1 cellular context compared by ENCODE assay signal in the genomic region with DNA sequence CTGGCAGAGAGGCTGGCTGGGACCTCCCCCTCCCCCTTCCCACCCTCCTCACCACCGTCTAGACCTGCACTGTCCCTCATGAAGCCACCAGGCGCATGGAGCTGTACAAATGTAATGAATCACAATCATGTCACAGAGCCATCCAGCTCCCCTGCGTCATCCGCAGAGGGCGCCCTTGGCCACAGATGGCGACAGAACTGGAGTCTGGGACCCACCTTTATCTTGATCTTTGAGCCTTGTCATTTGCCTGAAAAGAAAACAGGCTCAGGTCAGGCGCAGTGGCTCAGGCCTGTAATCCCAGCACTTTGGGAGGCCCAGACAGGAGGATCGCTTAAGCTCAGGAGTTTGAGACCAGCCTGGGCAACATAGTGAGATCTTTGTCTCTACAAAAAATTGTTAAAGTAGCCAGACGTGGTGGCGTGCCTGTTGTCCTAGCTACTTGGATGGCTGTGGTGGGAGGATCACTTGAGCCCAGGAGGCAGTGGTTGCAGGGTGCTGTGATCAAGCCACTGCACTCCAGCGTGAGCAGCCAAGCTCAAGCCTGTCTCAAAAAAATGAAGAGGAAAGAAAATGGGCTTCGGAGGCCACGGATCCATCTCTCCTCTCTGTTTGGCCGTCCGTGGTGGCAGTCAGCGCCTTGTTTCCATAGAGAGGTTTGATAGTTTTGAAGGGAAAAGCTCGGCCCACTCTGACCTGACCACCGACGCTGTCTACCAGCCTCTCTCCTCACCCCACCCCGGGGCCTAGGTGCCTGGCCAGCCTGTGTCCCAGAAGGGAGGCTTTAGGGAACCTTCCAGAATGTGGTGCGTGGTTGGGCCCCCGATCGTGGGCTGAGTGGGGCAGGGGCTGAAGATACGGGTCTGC.
TF ChIP-seq lines count a peak whose summit lies in the region.

No MANE protein-coding gene starts in this region.

TF ChIP-seq in K562, 482 proteins besides CTCF, POLR2A, EP300 and RAD21 (continued from another document and continues in another):
- TF ChIP-seq, protein P1, sequence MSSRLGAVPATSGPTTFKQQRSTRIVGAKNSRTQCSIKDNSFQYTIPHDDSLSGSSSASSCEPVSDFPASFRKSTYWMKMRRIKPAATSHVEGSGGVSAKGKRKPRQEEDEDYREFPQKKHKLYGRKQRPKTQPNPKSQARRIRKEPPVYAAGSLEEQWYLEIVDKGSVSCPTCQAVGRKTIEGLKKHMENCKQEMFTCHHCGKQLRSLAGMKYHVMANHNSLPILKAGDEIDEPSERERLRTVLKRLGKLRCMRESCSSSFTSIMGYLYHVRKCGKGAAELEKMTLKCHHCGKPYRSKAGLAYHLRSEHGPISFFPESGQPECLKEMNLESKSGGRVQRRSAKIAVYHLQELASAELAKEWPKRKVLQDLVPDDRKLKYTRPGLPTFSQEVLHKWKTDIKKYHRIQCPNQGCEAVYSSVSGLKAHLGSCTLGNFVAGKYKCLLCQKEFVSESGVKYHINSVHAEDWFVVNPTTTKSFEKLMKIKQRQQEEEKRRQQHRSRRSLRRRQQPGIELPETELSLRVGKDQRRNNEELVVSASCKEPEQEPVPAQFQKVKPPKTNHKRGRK (tag; IDR thresholded peaks at IDR 0.05), result no peak
- TF ChIP-seq ZBTB8A (IDR thresholded peaks at IDR 0.05; ENCODE audit: partially characterized antibody) (no peak), HNRNPH1 (optimal IDR thresholded peaks at IDR 0.05; ENCODE audit: low read depth, low read length) (no peak), ZNF584 (CRISPR knock-in tag; IDR thresholded peaks at IDR 0.05; ENCODE audit: low read depth) (no peak), TAF15 (IDR thresholded peaks at IDR 0.05; ENCODE audit: low read depth, low read length) (no peak), POLR2AphosphoS5 (IDR thresholded peaks at IDR 0.05; ENCODE audit: control insufficient read depth, insufficient read depth, low read depth, low read length) (no peak), MTA2 (IDR thresholded peaks at IDR 0.05; ENCODE audit: low read depth) (no peak), GATAD2A (IDR thresholded peaks at IDR 0.05) (no peak), RFX7 (CRISPR knock-in tag; IDR thresholded peaks at IDR 0.05) (no peak), ZNF12 (CRISPR knock-in tag; IDR thresholded peaks at IDR 0.05) (no peak), KLF13 (tag; IDR thresholded peaks at IDR 0.05; ENCODE audit: borderline replicate concordance, low read depth) (no peak), ZNF551 (CRISPR knock-in tag; IDR thresholded peaks at IDR 0.05) (no peak), ESRRB (CRISPR knock-in tag; IDR thresholded peaks at IDR 0.05; ENCODE audit: borderline replicate concordance) (no peak), ELF4 (CRISPR knock-in tag; IDR thresholded peaks at IDR 0.05) (no peak), ZNF217 (CRISPR knock-in tag; IDR thresholded peaks at IDR 0.05) (no peak), ZNF707 (CRISPR knock-in tag; conservative IDR thresholded peaks at IDR 0.05) (no peak), SOX6 (IDR thresholded peaks at IDR 0.05) (peak; percentile 43; the same call in 1 of the 2 replicates), RBM17 (IDR thresholded peaks at IDR 0.05; ENCODE audit: borderline replicate concordance, low read depth, low read length) (no peak), ETV6 (IDR thresholded peaks at IDR 0.05; ENCODE audit: borderline replicate concordance in 1 of 2, low read depth in 2 of 2, low read length in 1 of 2) (no peak), ETV6 (CRISPR knock-in tag; IDR thresholded peaks at IDR 0.05; ENCODE audit: borderline replicate concordance) (no peak), ZNF696 (CRISPR knock-in tag; conservative IDR thresholded peaks at IDR 0.05) (no peak), ZNF311 (CRISPR knock-in tag; IDR thresholded peaks at IDR 0.05) (no peak), ZNF766 (CRISPR knock-in tag; conservative IDR thresholded peaks at IDR 0.05) (peak; percentile 63), PHF20 (IDR thresholded peaks at IDR 0.05; ENCODE audit: partially characterized antibody) (no peak), POLR2AphosphoS2 (IDR thresholded peaks at IDR 0.05; ENCODE audit: low read length) (no peak), U2AF1 (optimal IDR thresholded peaks at IDR 0.05; ENCODE audit: low read depth, low read length) (no peak), HOXB6 (CRISPR knock-in tag; IDR thresholded peaks at IDR 0.05; ENCODE audit: borderline replicate concordance) (no peak), THRAP3 (IDR thresholded peaks at IDR 0.05; ENCODE audit: borderline replicate concordance) (no peak), NR1H2 (CRISPR knock-in tag; IDR thresholded peaks at IDR 0.05) (no peak), PYGO2 (tag; IDR thresholded peaks at IDR 0.05) (no peak), ZNF699 (CRISPR knock-in tag; IDR thresholded peaks at IDR 0.05; ENCODE audit: insufficient replicate concordance) (no peak), ZNF76 (CRISPR knock-in tag; IDR thresholded peaks at IDR 0.05; ENCODE audit: borderline replicate concordance) (no peak), OTX1 (CRISPR knock-in tag; IDR thresholded peaks at IDR 0.05) (no peak), GTF2F1 (IDR thresholded peaks at IDR 0.05; ENCODE audit: low read depth, low read length) (0 out of 2 replicates have a peak, but pooled peaks have one; percentile 29), ZNF77 (CRISPR knock-in tag; IDR thresholded peaks at IDR 0.05) (no peak), DDX20 (tag; IDR thresholded peaks at IDR 0.05; ENCODE audit: low read depth) (no peak), MCM3 (IDR thresholded peaks at IDR 0.05) (no peak), CBFB (CRISPR knock-in tag; IDR thresholded peaks at IDR 0.05) (peak; percentile 76; the same call in 1 of the 2 replicates)
- TF ChIP-seq, protein P2, sequence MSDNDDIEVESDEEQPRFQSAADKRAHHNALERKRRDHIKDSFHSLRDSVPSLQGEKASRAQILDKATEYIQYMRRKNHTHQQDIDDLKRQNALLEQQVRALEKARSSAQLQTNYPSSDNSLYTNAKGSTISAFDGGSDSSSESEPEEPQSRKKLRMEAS (CRISPR knock-in tag; IDR thresholded peaks at IDR 0.05), result peak; percentile 57
- TF ChIP-seq, protein P3, sequence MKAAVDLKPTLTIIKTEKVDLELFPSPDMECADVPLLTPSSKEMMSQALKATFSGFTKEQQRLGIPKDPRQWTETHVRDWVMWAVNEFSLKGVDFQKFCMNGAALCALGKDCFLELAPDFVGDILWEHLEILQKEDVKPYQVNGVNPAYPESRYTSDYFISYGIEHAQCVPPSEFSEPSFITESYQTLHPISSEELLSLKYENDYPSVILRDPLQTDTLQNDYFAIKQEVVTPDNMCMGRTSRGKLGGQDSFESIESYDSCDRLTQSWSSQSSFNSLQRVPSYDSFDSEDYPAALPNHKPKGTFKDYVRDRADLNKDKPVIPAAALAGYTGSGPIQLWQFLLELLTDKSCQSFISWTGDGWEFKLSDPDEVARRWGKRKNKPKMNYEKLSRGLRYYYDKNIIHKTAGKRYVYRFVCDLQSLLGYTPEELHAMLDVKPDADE (conservative IDR thresholded peaks at IDR 0.05; ENCODE audit: control insufficient read depth, low read depth, low read length), result no peak
- TF ChIP-seq, protein P4, sequence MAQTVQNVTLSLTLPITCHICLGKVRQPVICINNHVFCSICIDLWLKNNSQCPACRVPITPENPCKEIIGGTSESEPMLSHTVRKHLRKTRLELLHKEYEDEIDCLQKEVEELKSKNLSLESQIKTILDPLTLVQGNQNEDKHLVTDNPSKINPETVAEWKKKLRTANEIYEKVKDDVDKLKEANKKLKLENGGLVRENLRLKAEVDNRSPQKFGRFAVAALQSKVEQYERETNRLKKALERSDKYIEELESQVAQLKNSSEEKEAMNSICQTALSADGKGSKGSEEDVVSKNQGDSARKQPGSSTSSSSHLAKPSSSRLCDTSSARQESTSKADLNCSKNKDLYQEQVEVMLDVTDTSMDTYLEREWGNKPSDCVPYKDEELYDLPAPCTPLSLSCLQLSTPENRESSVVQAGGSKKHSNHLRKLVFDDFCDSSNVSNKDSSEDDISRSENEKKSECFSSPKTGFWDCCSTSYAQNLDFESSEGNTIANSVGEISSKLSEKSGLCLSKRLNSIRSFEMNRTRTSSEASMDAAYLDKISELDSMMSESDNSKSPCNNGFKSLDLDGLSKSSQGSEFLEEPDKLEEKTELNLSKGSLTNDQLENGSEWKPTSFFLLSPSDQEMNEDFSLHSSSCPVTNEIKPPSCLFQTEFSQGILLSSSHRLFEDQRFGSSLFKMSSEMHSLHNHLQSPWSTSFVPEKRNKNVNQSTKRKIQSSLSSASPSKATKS (CRISPR knock-in tag; IDR thresholded peaks at IDR 0.05), result no peak
- TF ChIP-seq, protein P5, sequence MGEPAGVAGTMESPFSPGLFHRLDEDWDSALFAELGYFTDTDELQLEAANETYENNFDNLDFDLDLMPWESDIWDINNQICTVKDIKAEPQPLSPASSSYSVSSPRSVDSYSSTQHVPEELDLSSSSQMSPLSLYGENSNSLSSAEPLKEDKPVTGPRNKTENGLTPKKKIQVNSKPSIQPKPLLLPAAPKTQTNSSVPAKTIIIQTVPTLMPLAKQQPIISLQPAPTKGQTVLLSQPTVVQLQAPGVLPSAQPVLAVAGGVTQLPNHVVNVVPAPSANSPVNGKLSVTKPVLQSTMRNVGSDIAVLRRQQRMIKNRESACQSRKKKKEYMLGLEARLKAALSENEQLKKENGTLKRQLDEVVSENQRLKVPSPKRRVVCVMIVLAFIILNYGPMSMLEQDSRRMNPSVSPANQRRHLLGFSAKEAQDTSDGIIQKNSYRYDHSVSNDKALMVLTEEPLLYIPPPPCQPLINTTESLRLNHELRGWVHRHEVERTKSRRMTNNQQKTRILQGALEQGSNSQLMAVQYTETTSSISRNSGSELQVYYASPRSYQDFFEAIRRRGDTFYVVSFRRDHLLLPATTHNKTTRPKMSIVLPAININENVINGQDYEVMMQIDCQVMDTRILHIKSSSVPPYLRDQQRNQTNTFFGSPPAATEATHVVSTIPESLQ (CRISPR knock-in tag; IDR thresholded peaks at IDR 0.05), result no peak
- TF ChIP-seq, protein P6, sequence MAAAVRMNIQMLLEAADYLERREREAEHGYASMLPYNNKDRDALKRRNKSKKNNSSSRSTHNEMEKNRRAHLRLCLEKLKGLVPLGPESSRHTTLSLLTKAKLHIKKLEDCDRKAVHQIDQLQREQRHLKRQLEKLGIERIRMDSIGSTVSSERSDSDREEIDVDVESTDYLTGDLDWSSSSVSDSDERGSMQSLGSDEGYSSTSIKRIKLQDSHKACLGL (CRISPR knock-in tag; IDR thresholded peaks at IDR 0.05; ENCODE audit: borderline replicate concordance, poor library complexity, severe bottlenecking), result no peak
- TF ChIP-seq, protein P7, sequence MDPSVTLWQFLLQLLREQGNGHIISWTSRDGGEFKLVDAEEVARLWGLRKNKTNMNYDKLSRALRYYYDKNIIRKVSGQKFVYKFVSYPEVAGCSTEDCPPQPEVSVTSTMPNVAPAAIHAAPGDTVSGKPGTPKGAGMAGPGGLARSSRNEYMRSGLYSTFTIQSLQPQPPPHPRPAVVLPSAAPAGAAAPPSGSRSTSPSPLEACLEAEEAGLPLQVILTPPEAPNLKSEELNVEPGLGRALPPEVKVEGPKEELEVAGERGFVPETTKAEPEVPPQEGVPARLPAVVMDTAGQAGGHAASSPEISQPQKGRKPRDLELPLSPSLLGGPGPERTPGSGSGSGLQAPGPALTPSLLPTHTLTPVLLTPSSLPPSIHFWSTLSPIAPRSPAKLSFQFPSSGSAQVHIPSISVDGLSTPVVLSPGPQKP (CRISPR knock-in tag; IDR thresholded peaks at IDR 0.05), result no peak
- TF ChIP-seq, protein P8, sequence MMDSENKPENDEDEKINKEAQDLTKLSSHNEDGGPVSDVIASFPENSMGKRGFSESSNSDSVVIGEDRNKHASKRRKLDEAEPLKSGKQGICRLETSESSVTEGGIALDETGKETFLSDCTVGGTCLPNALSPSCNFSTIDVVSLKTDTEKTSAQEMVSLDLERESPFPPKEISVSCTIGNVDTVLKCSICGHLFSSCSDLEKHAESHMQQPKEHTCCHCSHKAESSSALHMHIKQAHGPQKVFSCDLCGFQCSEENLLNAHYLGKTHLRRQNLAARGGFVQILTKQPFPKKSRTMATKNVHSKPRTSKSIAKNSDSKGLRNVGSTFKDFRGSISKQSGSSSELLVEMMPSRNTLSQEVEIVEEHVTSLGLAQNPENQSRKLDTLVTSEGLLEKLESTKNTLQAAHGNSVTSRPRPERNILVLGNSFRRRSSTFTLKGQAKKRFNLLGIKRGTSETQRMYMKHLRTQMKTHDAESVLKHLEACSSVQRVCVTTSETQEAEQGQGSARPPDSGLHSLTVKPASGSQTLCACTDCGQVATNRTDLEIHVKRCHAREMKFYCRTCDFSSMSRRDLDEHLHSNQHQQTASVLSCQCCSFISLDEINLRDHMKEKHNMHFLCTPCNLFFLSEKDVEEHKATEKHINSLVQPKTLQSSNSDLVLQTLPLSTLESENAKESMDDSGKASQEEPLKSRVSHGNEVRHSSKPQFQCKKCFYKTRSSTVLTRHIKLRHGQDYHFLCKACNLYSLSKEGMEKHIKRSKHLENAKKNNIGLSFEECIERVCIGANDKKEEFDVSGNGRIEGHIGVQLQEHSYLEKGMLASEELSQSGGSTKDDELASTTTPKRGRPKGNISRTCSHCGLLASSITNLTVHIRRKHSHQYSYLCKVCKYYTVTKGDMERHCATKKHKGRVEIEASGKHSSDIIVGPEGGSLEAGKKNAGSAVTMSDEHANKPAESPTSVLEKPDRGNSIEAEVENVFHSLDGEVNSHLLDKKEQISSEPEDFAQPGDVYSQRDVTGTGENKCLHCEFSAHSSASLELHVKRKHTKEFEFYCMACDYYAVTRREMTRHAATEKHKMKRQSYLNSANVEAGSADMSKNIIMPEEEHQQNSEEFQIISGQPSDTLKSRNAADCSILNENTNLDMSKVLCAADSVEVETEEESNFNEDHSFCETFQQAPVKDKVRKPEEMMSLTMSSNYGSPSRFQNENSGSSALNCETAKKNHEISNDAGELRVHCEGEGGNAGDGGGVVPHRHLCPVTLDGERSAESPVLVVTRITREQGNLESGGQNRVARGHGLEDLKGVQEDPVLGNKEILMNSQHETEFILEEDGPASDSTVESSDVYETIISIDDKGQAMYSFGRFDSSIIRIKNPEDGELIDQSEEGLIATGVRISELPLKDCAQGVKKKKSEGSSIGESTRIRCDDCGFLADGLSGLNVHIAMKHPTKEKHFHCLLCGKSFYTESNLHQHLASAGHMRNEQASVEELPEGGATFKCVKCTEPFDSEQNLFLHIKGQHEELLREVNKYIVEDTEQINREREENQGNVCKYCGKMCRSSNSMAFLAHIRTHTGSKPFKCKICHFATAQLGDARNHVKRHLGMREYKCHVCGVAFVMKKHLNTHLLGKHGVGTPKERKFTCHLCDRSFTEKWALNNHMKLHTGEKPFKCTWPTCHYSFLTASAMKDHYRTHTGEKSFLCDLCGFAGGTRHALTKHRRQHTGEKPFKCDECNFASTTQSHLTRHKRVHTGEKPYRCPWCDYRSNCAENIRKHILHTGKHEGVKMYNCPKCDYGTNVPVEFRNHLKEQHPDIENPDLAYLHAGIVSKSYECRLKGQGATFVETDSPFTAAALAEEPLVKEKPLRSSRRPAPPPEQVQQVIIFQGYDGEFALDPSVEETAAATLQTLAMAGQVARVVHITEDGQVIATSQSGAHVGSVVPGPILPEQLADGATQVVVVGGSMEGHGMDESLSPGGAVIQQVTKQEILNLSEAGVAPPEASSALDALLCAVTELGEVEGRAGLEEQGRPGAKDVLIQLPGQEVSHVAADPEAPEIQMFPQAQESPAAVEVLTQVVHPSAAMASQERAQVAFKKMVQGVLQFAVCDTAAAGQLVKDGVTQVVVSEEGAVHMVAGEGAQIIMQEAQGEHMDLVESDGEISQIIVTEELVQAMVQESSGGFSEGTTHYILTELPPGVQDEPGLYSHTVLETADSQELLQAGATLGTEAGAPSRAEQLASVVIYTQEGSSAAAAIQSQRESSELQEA (IDR thresholded peaks at IDR 0.05; ENCODE audit: low read depth), result no peak
- TF ChIP-seq, protein P9, sequence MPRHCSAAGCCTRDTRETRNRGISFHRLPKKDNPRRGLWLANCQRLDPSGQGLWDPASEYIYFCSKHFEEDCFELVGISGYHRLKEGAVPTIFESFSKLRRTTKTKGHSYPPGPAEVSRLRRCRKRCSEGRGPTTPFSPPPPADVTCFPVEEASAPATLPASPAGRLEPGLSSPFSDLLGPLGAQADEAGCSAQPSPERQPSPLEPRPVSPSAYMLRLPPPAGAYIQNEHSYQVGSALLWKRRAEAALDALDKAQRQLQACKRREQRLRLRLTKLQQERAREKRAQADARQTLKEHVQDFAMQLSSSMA (CRISPR knock-in tag; IDR thresholded peaks at IDR 0.05), result no peak
